Comparison of ENCODE assay signal across 1 cellular context in the genomic region with DNA sequence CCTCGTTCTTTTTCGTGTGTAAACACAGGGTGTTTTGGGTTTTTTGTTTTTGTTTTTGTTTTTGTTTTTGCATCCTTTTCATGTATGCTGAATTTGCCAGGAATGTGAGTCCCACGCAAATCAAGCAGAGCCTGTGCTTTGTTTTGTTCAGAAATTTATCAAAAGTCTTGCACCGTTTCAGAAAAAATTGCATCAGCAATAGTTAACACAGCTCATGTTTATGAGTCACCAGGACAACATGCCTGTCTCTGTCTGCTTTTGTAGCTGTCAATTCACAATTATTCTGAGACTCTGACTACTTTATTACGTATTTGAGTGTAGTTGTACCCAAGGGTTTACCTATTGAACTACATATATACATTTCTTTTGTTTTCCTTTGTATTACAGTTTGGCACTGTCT.
TF ChIP-seq lines count a peak whose summit lies in the region.

No MANE protein-coding gene starts in this region.

TF ChIP-seq in HepG2, 621 proteins besides CTCF, POLR2A, EP300 and RAD21 (continued from another document and continues in another):
- TF ChIP-seq, protein P1, sequence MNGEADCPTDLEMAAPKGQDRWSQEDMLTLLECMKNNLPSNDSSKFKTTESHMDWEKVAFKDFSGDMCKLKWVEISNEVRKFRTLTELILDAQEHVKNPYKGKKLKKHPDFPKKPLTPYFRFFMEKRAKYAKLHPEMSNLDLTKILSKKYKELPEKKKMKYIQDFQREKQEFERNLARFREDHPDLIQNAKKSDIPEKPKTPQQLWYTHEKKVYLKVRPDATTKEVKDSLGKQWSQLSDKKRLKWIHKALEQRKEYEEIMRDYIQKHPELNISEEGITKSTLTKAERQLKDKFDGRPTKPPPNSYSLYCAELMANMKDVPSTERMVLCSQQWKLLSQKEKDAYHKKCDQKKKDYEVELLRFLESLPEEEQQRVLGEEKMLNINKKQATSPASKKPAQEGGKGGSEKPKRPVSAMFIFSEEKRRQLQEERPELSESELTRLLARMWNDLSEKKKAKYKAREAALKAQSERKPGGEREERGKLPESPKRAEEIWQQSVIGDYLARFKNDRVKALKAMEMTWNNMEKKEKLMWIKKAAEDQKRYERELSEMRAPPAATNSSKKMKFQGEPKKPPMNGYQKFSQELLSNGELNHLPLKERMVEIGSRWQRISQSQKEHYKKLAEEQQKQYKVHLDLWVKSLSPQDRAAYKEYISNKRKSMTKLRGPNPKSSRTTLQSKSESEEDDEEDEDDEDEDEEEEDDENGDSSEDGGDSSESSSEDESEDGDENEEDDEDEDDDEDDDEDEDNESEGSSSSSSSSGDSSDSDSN (CRISPR knock-in tag; IDR thresholded peaks at IDR 0.05) = no peak
- no peak for TF ChIP-seq TCF7L2 (IDR thresholded peaks at IDR 0.05; ENCODE audit: low read depth, low read length)
- TF ChIP-seq KLF9 (CRISPR knock-in tag; IDR thresholded peaks at IDR 0.05; ENCODE audit: low read depth) = no peak
- TF ChIP-seq RFX1 (IDR thresholded peaks at IDR 0.05) = no peak; the same call in 1 of the 2 replicates
- TF ChIP-seq, protein P2, sequence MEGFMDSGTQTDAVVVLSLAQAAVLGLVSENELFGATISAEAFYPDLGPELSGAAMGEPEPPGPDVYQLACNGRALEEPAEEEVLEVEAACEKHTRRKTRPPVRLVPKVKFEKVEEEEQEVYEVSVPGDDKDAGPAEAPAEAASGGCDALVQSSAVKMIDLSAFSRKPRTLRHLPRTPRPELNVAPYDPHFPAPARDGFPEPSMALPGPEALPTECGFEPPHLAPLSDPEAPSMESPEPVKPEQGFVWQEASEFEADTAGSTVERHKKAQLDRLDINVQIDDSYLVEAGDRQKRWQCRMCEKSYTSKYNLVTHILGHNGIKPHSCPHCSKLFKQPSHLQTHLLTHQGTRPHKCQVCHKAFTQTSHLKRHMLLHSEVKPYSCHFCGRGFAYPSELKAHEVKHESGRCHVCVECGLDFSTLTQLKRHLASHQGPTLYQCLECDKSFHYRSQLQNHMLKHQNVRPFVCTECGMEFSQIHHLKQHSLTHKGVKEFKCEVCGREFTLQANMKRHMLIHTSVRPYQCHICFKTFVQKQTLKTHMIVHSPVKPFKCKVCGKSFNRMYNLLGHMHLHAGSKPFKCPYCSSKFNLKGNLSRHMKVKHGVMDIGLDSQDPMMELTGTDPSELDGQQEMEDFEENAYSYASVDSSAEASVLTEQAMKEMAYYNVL (CRISPR knock-in tag; IDR thresholded peaks at IDR 0.05; ENCODE audit: borderline replicate concordance) = no peak
- no peak for TF ChIP-seq ZFP1 (CRISPR knock-in tag; IDR thresholded peaks at IDR 0.05)
- TF ChIP-seq HIVEP1 (CRISPR knock-in tag; IDR thresholded peaks at IDR 0.05) = no peak
- TF ChIP-seq, protein P3, sequence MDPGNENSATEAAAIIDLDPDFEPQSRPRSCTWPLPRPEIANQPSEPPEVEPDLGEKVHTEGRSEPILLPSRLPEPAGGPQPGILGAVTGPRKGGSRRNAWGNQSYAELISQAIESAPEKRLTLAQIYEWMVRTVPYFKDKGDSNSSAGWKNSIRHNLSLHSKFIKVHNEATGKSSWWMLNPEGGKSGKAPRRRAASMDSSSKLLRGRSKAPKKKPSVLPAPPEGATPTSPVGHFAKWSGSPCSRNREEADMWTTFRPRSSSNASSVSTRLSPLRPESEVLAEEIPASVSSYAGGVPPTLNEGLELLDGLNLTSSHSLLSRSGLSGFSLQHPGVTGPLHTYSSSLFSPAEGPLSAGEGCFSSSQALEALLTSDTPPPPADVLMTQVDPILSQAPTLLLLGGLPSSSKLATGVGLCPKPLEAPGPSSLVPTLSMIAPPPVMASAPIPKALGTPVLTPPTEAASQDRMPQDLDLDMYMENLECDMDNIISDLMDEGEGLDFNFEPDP (CRISPR knock-in tag; conservative IDR thresholded peaks at IDR 0.05) = no peak
- no peak for TF ChIP-seq RFXANK (CRISPR knock-in tag; IDR thresholded peaks at IDR 0.05)
- TF ChIP-seq, protein P4, sequence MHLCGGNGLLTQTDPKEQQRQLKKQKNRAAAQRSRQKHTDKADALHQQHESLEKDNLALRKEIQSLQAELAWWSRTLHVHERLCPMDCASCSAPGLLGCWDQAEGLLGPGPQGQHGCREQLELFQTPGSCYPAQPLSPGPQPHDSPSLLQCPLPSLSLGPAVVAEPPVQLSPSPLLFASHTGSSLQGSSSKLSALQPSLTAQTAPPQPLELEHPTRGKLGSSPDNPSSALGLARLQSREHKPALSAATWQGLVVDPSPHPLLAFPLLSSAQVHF (CRISPR knock-in tag; IDR thresholded peaks at IDR 0.05) = no peak
- TF ChIP-seq RBM22 (optimal IDR thresholded peaks at IDR 0.05; ENCODE audit: low read length) = no peak
- no peak for TF ChIP-seq FOXC1 (CRISPR knock-in tag; IDR thresholded peaks at IDR 0.05; ENCODE audit: borderline replicate concordance)
- TF ChIP-seq ZNF160 (CRISPR knock-in tag; IDR thresholded peaks at IDR 0.05) = no peak
- TF ChIP-seq ZNF234 (CRISPR knock-in tag; conservative IDR thresholded peaks at IDR 0.05) = no peak
- TF ChIP-seq REL (CRISPR knock-in tag; conservative IDR thresholded peaks at IDR 0.05) = no peak
- no peak for TF ChIP-seq PCBP2 (optimal IDR thresholded peaks at IDR 0.05; ENCODE audit: low read depth, low read length, poor library complexity, severe bottlenecking)
- no peak for TF ChIP-seq SIX1 (CRISPR knock-in tag; IDR thresholded peaks at IDR 0.05; ENCODE audit: borderline replicate concordance)
- TF ChIP-seq ZNF709 (CRISPR knock-in tag; IDR thresholded peaks at IDR 0.05) = no peak
- TF ChIP-seq, protein P5, sequence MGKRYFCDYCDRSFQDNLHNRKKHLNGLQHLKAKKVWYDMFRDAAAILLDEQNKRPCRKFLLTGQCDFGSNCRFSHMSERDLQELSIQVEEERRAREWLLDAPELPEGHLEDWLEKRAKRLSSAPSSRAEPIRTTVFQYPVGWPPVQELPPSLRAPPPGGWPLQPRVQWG (CRISPR knock-in tag; IDR thresholded peaks at IDR 0.05; ENCODE audit: borderline replicate concordance, low read depth) = no peak
- peak; percentile 48; the same call in 1 of the 2 replicates for TF ChIP-seq MED1 (CRISPR knock-in tag; IDR thresholded peaks at IDR 0.05)
- no peak for TF ChIP-seq MAF1 (CRISPR knock-in tag; IDR thresholded peaks at IDR 0.05; ENCODE audit: borderline replicate concordance)
- TF ChIP-seq, protein P6, sequence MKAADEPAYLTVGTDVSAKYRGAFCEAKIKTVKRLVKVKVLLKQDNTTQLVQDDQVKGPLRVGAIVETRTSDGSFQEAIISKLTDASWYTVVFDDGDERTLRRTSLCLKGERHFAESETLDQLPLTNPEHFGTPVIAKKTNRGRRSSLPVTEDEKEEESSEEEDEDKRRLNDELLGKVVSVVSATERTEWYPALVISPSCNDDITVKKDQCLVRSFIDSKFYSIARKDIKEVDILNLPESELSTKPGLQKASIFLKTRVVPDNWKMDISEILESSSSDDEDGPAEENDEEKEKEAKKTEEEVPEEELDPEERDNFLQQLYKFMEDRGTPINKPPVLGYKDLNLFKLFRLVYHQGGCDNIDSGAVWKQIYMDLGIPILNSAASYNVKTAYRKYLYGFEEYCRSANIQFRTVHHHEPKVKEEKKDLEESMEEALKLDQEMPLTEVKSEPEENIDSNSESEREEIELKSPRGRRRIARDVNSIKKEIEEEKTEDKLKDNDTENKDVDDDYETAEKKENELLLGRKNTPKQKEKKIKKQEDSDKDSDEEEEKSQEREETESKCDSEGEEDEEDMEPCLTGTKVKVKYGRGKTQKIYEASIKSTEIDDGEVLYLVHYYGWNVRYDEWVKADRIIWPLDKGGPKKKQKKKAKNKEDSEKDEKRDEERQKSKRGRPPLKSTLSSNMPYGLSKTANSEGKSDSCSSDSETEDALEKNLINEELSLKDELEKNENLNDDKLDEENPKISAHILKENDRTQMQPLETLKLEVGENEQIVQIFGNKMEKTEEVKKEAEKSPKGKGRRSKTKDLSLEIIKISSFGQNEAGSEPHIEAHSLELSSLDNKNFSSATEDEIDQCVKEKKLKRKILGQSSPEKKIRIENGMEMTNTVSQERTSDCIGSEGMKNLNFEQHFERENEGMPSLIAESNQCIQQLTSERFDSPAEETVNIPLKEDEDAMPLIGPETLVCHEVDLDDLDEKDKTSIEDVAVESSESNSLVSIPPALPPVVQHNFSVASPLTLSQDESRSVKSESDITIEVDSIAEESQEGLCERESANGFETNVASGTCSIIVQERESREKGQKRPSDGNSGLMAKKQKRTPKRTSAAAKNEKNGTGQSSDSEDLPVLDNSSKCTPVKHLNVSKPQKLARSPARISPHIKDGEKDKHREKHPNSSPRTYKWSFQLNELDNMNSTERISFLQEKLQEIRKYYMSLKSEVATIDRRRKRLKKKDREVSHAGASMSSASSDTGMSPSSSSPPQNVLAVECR (CRISPR knock-in tag; IDR thresholded peaks at IDR 0.05; ENCODE audit: borderline replicate concordance) = no peak
- TF ChIP-seq TOPORS (CRISPR knock-in tag; IDR thresholded peaks at IDR 0.05) = no peak
- no peak for TF ChIP-seq ZNF501 (CRISPR knock-in tag; IDR thresholded peaks at IDR 0.05)
- TF ChIP-seq, protein P7, sequence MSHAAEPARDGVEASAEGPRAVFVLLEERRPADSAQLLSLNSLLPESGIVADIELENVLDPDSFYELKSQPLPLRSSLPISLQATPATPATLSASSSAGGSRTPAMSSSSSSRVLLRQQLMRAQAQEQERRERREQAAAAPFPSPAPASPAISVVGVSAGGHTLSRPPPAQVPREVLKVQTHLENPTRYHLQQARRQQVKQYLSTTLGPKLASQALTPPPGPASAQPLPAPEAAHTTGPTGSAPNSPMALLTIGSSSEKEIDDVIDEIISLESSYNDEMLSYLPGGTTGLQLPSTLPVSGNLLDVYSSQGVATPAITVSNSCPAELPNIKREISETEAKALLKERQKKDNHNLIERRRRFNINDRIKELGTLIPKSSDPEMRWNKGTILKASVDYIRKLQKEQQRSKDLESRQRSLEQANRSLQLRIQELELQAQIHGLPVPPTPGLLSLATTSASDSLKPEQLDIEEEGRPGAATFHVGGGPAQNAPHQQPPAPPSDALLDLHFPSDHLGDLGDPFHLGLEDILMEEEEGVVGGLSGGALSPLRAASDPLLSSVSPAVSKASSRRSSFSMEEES (CRISPR knock-in tag; IDR thresholded peaks at IDR 0.05) = 0 out of 2 replicates have a peak, but pooled peaks have one; percentile 23
- TF ChIP-seq GTF2F1 (IDR thresholded peaks at IDR 0.05; ENCODE audit: low read length) = no peak
- TF ChIP-seq BCL6 (CRISPR knock-in tag; IDR thresholded peaks at IDR 0.05) = peak; percentile 25; the same call in 1 of the 2 replicates
- TF ChIP-seq, protein P8, sequence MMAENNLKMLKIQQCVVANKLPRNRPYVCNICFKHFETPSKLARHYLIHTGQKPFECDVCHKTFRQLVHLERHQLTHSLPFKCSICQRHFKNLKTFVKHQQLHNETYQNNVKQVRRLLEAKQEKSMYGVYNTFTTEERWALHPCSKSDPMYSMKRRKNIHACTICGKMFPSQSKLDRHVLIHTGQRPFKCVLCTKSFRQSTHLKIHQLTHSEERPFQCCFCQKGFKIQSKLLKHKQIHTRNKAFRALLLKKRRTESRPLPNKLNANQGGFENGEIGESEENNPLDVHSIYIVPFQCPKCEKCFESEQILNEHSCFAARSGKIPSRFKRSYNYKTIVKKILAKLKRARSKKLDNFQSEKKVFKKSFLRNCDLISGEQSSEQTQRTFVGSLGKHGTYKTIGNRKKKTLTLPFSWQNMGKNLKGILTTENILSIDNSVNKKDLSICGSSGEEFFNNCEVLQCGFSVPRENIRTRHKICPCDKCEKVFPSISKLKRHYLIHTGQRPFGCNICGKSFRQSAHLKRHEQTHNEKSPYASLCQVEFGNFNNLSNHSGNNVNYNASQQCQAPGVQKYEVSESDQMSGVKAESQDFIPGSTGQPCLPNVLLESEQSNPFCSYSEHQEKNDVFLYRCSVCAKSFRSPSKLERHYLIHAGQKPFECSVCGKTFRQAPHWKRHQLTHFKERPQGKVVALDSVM (CRISPR knock-in tag; IDR thresholded peaks at IDR 0.05) = no peak
- TF ChIP-seq STAG1 (CRISPR knock-in tag; IDR thresholded peaks at IDR 0.05) = no peak
- TF ChIP-seq NFE2 (CRISPR knock-in tag; IDR thresholded peaks at IDR 0.05) = no peak
- no peak for TF ChIP-seq ZNF335 (CRISPR knock-in tag; IDR thresholded peaks at IDR 0.05)
- no peak for TF ChIP-seq ZNF558 (CRISPR knock-in tag; IDR thresholded peaks at IDR 0.05; ENCODE audit: borderline replicate concordance)
- no peak for TF ChIP-seq ATF7-NPFF (CRISPR knock-in tag; IDR thresholded peaks at IDR 0.05; ENCODE audit: low read depth)
- TF ChIP-seq, protein P9, sequence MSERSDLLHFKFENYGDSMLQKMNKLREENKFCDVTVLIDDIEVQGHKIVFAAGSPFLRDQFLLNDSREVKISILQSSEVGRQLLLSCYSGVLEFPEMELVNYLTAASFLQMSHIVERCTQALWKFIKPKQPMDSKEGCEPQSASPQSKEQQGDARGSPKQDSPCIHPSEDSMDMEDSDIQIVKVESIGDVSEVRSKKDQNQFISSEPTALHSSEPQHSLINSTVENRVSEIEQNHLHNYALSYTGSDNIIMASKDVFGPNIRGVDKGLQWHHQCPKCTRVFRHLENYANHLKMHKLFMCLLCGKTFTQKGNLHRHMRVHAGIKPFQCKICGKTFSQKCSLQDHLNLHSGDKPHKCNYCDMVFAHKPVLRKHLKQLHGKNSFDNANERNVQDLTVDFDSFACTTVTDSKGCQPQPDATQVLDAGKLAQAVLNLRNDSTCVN (CRISPR knock-in tag; IDR thresholded peaks at IDR 0.05; ENCODE audit: borderline replicate concordance) = no peak
- no peak for TF ChIP-seq ZSCAN29 (CRISPR knock-in tag; conservative IDR thresholded peaks at IDR 0.05)
- TF ChIP-seq THAP11 (CRISPR knock-in tag; IDR thresholded peaks at IDR 0.05) = peak; percentile 64; the same call in 1 of the 2 replicates
- no peak for TF ChIP-seq TCF7 (IDR thresholded peaks at IDR 0.05; ENCODE audit: low read depth)
- no peak for TF ChIP-seq REXO4 (CRISPR knock-in tag; IDR thresholded peaks at IDR 0.05; ENCODE audit: borderline replicate concordance)
- no peak for TF ChIP-seq SUZ12 (IDR thresholded peaks at IDR 0.05; ENCODE audit: low read depth, low read length)
- no peak for TF ChIP-seq CBX5 (CRISPR knock-in tag; IDR thresholded peaks at IDR 0.05; ENCODE audit: borderline replicate concordance)
- TF ChIP-seq, protein P10, sequence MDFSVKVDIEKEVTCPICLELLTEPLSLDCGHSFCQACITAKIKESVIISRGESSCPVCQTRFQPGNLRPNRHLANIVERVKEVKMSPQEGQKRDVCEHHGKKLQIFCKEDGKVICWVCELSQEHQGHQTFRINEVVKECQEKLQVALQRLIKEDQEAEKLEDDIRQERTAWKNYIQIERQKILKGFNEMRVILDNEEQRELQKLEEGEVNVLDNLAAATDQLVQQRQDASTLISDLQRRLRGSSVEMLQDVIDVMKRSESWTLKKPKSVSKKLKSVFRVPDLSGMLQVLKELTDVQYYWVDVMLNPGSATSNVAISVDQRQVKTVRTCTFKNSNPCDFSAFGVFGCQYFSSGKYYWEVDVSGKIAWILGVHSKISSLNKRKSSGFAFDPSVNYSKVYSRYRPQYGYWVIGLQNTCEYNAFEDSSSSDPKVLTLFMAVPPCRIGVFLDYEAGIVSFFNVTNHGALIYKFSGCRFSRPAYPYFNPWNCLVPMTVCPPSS (IDR thresholded peaks at IDR 0.05) = no peak
- no peak for TF ChIP-seq ZNF766 (CRISPR knock-in tag; IDR thresholded peaks at IDR 0.05; ENCODE audit: borderline replicate concordance)
- TF ChIP-seq ZNF792 (CRISPR knock-in tag; IDR thresholded peaks at IDR 0.05) = no peak
- TF ChIP-seq, protein P11, sequence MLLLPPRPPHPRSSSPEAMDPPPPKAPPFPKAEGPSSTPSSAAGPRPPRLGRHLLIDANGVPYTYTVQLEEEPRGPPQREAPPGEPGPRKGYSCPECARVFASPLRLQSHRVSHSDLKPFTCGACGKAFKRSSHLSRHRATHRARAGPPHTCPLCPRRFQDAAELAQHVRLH (CRISPR knock-in tag; IDR thresholded peaks at IDR 0.05; ENCODE audit: borderline replicate concordance, low read depth) = no peak
- no peak for TF ChIP-seq FOXO1 (CRISPR knock-in tag; IDR thresholded peaks at IDR 0.05)
- TF ChIP-seq ATM (IDR thresholded peaks at IDR 0.05; ENCODE audit: borderline replicate concordance) = no peak
- 0 out of 2 replicates have a peak, but pooled peaks have one; percentile 43 for TF ChIP-seq ZNF12 (CRISPR knock-in tag; IDR thresholded peaks at IDR 0.05)
- no peak for TF ChIP-seq PHB2 (IDR thresholded peaks at IDR 0.05; ENCODE audit: partially characterized antibody)
- TF ChIP-seq MZF1 (CRISPR knock-in tag; IDR thresholded peaks at IDR 0.05; ENCODE audit: borderline replicate concordance) = no peak
